In genomic region chr16:85373741-85374570, GRCh38 we compare ENCODE assay signal across 3 cellular contexts.
TF ChIP-seq lines count a peak whose summit lies in the region.

No MANE protein-coding gene starts in this region.

TF ChIP-seq in HEK293, 187 proteins besides CTCF, POLR2A, EP300 and RAD21 (continued from another document):
- TF ChIP-seq, protein P1, sequence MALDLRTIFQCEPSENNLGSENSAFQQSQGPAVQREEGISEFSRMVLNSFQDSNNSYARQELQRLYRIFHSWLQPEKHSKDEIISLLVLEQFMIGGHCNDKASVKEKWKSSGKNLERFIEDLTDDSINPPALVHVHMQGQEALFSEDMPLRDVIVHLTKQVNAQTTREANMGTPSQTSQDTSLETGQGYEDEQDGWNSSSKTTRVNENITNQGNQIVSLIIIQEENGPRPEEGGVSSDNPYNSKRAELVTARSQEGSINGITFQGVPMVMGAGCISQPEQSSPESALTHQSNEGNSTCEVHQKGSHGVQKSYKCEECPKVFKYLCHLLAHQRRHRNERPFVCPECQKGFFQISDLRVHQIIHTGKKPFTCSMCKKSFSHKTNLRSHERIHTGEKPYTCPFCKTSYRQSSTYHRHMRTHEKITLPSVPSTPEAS (tag by site-specific recombination; IDR thresholded peaks at IDR 0.05) = peak; percentile 79

TF ChIP-seq in WTC11, 78 proteins besides CTCF, POLR2A, EP300 and RAD21 (continued from another document):
- TF ChIP-seq ZNF232 (CRISPR knock-in tag; IDR thresholded peaks at IDR 0.05) (no peak), MXD4 (CRISPR knock-in tag; IDR thresholded peaks at IDR 0.05; ENCODE audit: borderline replicate concordance) (no peak), ELF4 (CRISPR knock-in tag; IDR thresholded peaks at IDR 0.05; ENCODE audit: low read depth) (no peak), ZNF416 (CRISPR knock-in tag; IDR thresholded peaks at IDR 0.05) (no peak), AR (CRISPR knock-in tag; IDR thresholded peaks at IDR 0.05) (no peak), ZNF138 (CRISPR knock-in tag; conservative IDR thresholded peaks at IDR 0.05) (no peak), NR2C2 (CRISPR knock-in tag; IDR thresholded peaks at IDR 0.05) (no peak), NR3C1 (CRISPR knock-in tag; conservative IDR thresholded peaks at IDR 0.05; ENCODE audit: low read depth) (no peak), CREB1 (CRISPR knock-in tag; IDR thresholded peaks at IDR 0.05) (no peak)
- TF ChIP-seq, protein P2, sequence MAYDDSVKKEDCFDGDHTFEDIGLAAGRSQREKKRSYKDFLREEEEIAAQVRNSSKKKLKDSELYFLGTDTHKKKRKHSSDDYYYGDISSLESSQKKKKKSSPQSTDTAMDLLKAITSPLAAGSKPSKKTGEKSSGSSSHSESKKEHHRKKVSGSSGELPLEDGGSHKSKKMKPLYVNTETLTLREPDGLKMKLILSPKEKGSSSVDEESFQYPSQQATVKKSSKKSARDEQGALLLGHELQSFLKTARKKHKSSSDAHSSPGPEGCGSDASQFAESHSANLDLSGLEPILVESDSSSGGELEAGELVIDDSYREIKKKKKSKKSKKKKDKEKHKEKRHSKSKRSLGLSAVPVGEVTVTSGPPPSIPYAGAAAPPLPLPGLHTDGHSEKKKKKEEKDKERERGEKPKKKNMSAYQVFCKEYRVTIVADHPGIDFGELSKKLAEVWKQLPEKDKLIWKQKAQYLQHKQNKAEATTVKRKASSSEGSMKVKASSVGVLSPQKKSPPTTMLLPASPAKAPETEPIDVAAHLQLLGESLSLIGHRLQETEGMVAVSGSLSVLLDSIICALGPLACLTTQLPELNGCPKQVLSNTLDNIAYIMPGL (CRISPR knock-in tag; IDR thresholded peaks at IDR 0.05) = no peak
- TF ChIP-seq, protein P3, sequence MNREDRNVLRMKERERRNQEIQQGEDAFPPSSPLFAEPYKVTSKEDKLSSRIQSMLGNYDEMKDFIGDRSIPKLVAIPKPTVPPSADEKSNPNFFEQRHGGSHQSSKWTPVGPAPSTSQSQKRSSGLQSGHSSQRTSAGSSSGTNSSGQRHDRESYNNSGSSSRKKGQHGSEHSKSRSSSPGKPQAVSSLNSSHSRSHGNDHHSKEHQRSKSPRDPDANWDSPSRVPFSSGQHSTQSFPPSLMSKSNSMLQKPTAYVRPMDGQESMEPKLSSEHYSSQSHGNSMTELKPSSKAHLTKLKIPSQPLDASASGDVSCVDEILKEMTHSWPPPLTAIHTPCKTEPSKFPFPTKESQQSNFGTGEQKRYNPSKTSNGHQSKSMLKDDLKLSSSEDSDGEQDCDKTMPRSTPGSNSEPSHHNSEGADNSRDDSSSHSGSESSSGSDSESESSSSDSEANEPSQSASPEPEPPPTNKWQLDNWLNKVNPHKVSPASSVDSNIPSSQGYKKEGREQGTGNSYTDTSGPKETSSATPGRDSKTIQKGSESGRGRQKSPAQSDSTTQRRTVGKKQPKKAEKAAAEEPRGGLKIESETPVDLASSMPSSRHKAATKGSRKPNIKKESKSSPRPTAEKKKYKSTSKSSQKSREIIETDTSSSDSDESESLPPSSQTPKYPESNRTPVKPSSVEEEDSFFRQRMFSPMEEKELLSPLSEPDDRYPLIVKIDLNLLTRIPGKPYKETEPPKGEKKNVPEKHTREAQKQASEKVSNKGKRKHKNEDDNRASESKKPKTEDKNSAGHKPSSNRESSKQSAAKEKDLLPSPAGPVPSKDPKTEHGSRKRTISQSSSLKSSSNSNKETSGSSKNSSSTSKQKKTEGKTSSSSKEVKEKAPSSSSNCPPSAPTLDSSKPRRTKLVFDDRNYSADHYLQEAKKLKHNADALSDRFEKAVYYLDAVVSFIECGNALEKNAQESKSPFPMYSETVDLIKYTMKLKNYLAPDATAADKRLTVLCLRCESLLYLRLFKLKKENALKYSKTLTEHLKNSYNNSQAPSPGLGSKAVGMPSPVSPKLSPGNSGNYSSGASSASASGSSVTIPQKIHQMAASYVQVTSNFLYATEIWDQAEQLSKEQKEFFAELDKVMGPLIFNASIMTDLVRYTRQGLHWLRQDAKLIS (CRISPR knock-in tag; IDR thresholded peaks at IDR 0.05; ENCODE audit: borderline replicate concordance) = no peak

TF ChIP-seq in HepG2, 621 proteins besides CTCF, POLR2A, EP300 and RAD21 (continued from another document):
- TF ChIP-seq, protein P4, sequence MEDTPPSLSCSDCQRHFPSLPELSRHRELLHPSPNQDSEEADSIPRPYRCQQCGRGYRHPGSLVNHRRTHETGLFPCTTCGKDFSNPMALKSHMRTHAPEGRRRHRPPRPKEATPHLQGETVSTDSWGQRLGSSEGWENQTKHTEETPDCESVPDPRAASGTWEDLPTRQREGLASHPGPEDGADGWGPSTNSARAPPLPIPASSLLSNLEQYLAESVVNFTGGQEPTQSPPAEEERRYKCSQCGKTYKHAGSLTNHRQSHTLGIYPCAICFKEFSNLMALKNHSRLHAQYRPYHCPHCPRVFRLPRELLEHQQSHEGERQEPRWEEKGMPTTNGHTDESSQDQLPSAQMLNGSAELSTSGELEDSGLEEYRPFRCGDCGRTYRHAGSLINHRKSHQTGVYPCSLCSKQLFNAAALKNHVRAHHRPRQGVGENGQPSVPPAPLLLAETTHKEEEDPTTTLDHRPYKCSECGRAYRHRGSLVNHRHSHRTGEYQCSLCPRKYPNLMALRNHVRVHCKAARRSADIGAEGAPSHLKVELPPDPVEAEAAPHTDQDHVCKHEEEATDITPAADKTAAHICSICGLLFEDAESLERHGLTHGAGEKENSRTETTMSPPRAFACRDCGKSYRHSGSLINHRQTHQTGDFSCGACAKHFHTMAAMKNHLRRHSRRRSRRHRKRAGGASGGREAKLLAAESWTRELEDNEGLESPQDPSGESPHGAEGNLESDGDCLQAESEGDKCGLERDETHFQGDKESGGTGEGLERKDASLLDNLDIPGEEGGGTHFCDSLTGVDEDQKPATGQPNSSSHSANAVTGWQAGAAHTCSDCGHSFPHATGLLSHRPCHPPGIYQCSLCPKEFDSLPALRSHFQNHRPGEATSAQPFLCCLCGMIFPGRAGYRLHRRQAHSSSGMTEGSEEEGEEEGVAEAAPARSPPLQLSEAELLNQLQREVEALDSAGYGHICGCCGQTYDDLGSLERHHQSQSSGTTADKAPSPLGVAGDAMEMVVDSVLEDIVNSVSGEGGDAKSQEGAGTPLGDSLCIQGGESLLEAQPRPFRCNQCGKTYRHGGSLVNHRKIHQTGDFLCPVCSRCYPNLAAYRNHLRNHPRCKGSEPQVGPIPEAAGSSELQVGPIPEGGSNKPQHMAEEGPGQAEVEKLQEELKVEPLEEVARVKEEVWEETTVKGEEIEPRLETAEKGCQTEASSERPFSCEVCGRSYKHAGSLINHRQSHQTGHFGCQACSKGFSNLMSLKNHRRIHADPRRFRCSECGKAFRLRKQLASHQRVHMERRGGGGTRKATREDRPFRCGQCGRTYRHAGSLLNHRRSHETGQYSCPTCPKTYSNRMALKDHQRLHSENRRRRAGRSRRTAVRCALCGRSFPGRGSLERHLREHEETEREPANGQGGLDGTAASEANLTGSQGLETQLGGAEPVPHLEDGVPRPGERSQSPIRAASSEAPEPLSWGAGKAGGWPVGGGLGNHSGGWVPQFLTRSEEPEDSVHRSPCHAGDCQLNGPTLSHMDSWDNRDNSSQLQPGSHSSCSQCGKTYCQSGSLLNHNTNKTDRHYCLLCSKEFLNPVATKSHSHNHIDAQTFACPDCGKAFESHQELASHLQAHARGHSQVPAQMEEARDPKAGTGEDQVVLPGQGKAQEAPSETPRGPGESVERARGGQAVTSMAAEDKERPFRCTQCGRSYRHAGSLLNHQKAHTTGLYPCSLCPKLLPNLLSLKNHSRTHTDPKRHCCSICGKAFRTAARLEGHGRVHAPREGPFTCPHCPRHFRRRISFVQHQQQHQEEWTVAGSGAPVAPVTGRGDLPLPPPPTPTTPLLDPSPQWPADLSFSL (CRISPR knock-in tag; IDR thresholded peaks at IDR 0.05) = peak; percentile 73; the same call in 1 of the 2 replicates
- TF ChIP-seq NBN (conservative IDR thresholded peaks at IDR 0.05) = 0 out of 2 replicates have a peak, but pooled peaks have one; percentile 41
- peak; percentile 61 for TF ChIP-seq MNT (IDR thresholded peaks at IDR 0.05)
